2 cellular contexts compared by ENCODE assay signal in genomic region chr12:30201301-30202160, GRCh38.
TF ChIP-seq lines count a peak whose summit lies in the region.

No MANE protein-coding gene starts in this region.

TF ChIP-seq in IMR-90, 13 proteins besides CTCF, POLR2A, EP300 and RAD21:
- TF ChIP-seq SMC3 (IDR thresholded peaks at IDR 0.05; ENCODE audit: low read depth, low read length) (no peak), MXI1 (IDR thresholded peaks at IDR 0.05; ENCODE audit: borderline replicate concordance, low read depth, low read length) (no peak), MAZ (IDR thresholded peaks at IDR 0.05; ENCODE audit: borderline replicate concordance, low read depth, low read length) (no peak), BHLHE40 (IDR thresholded peaks at IDR 0.05; ENCODE audit: low read depth, low read length) (no peak), NFE2L2 (IDR thresholded peaks at IDR 0.05; ENCODE audit: low read depth, low read length) (no peak), CHD1 (IDR thresholded peaks at IDR 0.05; ENCODE audit: low read depth, low read length) (no peak), ELK1 (IDR thresholded peaks at IDR 0.05; ENCODE audit: borderline replicate concordance, low read depth, low read length) (no peak), RFX5 (IDR thresholded peaks at IDR 0.05; ENCODE audit: low read depth, low read length) (no peak), CEBPB (IDR thresholded peaks at IDR 0.05; ENCODE audit: low read depth, low read length) (no peak), FOS (IDR thresholded peaks at IDR 0.05; ENCODE audit: low read depth, low read length) (no peak), MAFK (IDR thresholded peaks at IDR 0.05; ENCODE audit: low read depth, low read length) (no peak), RCOR1 (IDR thresholded peaks at IDR 0.05; ENCODE audit: insufficient replicate concordance, low read length) (no peak)
- TF ChIP-seq, protein P1, sequence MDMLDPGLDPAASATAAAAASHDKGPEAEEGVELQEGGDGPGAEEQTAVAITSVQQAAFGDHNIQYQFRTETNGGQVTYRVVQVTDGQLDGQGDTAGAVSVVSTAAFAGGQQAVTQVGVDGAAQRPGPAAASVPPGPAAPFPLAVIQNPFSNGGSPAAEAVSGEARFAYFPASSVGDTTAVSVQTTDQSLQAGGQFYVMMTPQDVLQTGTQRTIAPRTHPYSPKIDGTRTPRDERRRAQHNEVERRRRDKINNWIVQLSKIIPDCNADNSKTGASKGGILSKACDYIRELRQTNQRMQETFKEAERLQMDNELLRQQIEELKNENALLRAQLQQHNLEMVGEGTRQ (IDR thresholded peaks at IDR 0.05; ENCODE audit: low read depth, low read length), result no peak

TF ChIP-seq in H1, 55 proteins besides CTCF, POLR2A, EP300 and RAD21:
- no peak for TF ChIP-seq RNF2 (IDR thresholded peaks at IDR 0.05; ENCODE audit: borderline replicate concordance, low read depth, low read length, missing control alignments, poor library complexity, severe bottlenecking)
- no peak for TF ChIP-seq CHD7 (IDR thresholded peaks at IDR 0.05; ENCODE audit: insufficient replicate concordance, low read length)
- no peak for TF ChIP-seq SP1 (IDR thresholded peaks at IDR 0.05; ENCODE audit: low read depth, low read length)
